In the genomic region with DNA sequence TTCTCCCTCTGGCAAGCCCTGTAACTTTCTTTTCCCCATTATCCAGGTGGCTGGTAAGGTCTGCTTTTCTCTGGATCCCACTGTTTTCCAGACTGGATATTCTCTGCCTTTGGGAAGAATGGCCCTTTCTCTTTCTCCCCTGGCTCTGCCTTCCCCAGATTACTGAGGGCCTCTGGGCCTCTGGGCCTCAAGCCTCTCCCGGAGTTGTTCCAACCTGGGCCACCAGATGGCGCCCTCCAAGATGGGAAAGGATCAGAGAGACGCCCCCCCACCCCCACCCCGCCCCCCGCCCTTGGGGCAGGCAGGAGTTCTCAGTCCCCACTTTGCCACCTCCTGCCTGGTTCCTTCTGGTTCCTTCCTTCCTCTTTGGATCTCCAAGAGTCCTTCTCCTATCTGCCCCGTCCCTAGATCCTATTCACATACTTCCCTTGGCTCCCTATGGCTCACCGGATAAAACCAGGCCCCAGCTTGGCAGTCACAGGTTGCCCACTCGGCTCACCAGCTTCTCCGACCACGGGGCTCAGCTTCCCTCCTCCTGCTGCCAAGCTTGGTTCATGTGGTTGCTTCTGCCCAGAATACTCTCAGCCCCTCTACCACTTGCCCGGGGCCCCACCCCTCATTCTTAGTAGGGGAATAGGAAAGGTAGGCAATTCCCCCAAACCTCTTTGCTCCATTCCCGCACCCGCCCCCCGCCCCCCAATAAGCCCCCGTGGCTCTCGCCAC, we compare ENCODE assay signal across 1 cellular context.
TF ChIP-seq lines count a peak whose summit lies in the region.

No MANE protein-coding gene starts in this region.

TF ChIP-seq in GM12878, 131 proteins besides CTCF, POLR2A, EP300 and RAD21:
- TF ChIP-seq SMC3 (IDR thresholded peaks at IDR 0.05; ENCODE audit: borderline replicate concordance, low read length) = peak; percentile 41; the same call in 1 of the 2 replicates
- TF ChIP-seq, protein P1, sequence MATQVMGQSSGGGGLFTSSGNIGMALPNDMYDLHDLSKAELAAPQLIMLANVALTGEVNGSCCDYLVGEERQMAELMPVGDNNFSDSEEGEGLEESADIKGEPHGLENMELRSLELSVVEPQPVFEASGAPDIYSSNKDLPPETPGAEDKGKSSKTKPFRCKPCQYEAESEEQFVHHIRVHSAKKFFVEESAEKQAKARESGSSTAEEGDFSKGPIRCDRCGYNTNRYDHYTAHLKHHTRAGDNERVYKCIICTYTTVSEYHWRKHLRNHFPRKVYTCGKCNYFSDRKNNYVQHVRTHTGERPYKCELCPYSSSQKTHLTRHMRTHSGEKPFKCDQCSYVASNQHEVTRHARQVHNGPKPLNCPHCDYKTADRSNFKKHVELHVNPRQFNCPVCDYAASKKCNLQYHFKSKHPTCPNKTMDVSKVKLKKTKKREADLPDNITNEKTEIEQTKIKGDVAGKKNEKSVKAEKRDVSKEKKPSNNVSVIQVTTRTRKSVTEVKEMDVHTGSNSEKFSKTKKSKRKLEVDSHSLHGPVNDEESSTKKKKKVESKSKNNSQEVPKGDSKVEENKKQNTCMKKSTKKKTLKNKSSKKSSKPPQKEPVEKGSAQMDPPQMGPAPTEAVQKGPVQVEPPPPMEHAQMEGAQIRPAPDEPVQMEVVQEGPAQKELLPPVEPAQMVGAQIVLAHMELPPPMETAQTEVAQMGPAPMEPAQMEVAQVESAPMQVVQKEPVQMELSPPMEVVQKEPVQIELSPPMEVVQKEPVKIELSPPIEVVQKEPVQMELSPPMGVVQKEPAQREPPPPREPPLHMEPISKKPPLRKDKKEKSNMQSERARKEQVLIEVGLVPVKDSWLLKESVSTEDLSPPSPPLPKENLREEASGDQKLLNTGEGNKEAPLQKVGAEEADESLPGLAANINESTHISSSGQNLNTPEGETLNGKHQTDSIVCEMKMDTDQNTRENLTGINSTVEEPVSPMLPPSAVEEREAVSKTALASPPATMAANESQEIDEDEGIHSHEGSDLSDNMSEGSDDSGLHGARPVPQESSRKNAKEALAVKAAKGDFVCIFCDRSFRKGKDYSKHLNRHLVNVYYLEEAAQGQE (IDR thresholded peaks at IDR 0.05; ENCODE audit: low read depth, low read length) = no peak
- no peak for TF ChIP-seq TARDBP (IDR thresholded peaks at IDR 0.05; ENCODE audit: borderline replicate concordance)
- TF ChIP-seq SUZ12 (IDR thresholded peaks at IDR 0.05; ENCODE audit: unreplicated experiment) = no peak
- no peak for TF ChIP-seq BMI1 (IDR thresholded peaks at IDR 0.05; ENCODE audit: borderline replicate concordance)
- TF ChIP-seq RUNX3 (IDR thresholded peaks at IDR 0.05; ENCODE audit: low read length) = no peak
- TF ChIP-seq HDGF (IDR thresholded peaks at IDR 0.05) = no peak
- no peak for TF ChIP-seq TCF3 (IDR thresholded peaks at IDR 0.05; ENCODE audit: borderline replicate concordance, insufficient read depth, low read depth, low read length)
